21 cellular contexts compared by ENCODE assay signal in the genomic region with DNA sequence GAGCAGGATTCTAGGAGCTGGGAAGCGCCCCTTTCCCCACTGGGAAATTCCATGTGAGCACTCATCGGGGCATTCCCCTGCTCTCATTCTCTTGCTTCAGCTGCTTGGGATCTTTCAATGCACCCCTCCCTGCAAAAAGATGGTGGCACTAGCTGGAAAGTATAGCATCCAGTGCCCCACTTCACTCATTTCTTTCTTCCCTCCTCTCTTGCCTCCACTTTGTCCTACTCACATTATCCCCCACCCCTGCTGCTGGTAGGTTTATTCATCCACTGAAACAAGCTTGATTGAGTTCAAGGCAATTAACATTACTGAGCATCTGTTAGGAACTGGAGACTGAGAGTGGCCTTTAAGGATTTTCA.
A peak's percentile ranks its signal among the peaks of the same experiment; 100 is the strongest.
DNase-seq lines count a peak whose midpoint lies in the region; ATAC-seq and TF ChIP-seq lines count a peak whose summit lies in the region.
"Had no signal": no experiment of that assay in that cellular context is flagged by ENCODE, and none has a peak within 500 bp of the region (broad histone marks: within the 10 kb centered on the region; RNA-seq: fewer than 3 reads in every experiment).

No MANE protein-coding gene starts in this region.

- TF ChIP-seq CTCF in H9 (conservative IDR thresholded peaks at IDR 0.05), result no peak
- TF ChIP-seq CTCF in PC-3 (conservative IDR thresholded peaks at IDR 0.05; ENCODE audit: low read depth, low read length), result no peak
- TF ChIP-seq CTCF in right atrium auricular region (IDR thresholded peaks at IDR 0.05), result no peak

- H3K27ac ChIP-seq in H9 (ENCODE audit: insufficient read length, low read depth, low read length) (peak overlapping the region; percentile 66), PC-3 (ENCODE audit: low read length) (peak overlapping the region; percentile 86), iPS DF 6.9 (ENCODE audit: low read length) (peak overlapping the region; percentile 52), stomach smooth muscle (ENCODE audit: low read length) (peak overlapping the region; percentile 3), right atrium auricular region (no peak overlapping the region)
- H3K27ac ChIP-seq: left ventricle myocardium inferior, neural progenitor cell, RWPE1, tibial artery had no signal

- POLR2A ChIA-PET in PC-3 (lab: Charles Lee; ENCODE audit: unreplicated experiment), result interaction anchor here (0.6 kb wide), 1 partner anchor 137 kb away, joined by 3 read pairs; no protein-coding TSS in a partner anchor

- no peaks in the 10 kb centered on the region for H3K79me2 ChIP-seq in H9 (ENCODE audit: insufficient read depth, low read length)
- no peaks in the 10 kb centered on the region for H3K79me2 ChIP-seq in PC-3 (ENCODE audit: low read length)

- H3K27me3 Mint-ChIP-seq in H9 (ENCODE audit: low read depth), result no peaks in the 10 kb centered on the region
- H3K27me3 Mint-ChIP-seq: activated B cell treated with CpG ODN at 0.5 μM for 24 hours; activated CD4-positive, alpha-beta memory T cell treated with anti-CD3 and anti-CD28 coated beads for 36 hours; progenitor cell of endocrine pancreas; stimulated activated memory B cell treated with anti-CD40 and anti-IgM and Interleukin-4, amounts not matched to agents 10 μg/mL and 1 μg/mL and 100 μg/mL, for 72 hours had no signal

- H3F3A ChIP-seq in PC-3 (ENCODE audit: low read length, unreplicated experiment), result peaks cover 4% of the 10 kb centered on the region

- H2AK5ac ChIP-seq in H9 (ENCODE audit: insufficient read length, low read length), result no peak overlapping the region

- H2BK12ac ChIP-seq in H9 (ENCODE audit: insufficient read length, low read depth, low read length), result no peak overlapping the region

- no peak overlapping the region for H2AFZ ChIP-seq in H9 (ENCODE audit: low read length)
- no peak overlapping the region for H2AFZ ChIP-seq in PC-3 (ENCODE audit: low read length)
- H2AFZ ChIP-seq: neural progenitor cell had no signal

- H3K4me2 ChIP-seq in H9 (ENCODE audit: insufficient read depth, insufficient read length, low read length), result no peak overlapping the region
- H3K4me2 ChIP-seq in PC-3 (ENCODE audit: low read length), result no peak overlapping the region
- H3K4me2 ChIP-seq: neural progenitor cell had no signal

- H3K27me3 ChIP-seq in H9 (ENCODE audit: insufficient read depth, low read length) (no peaks in the 10 kb centered on the region), PC-3 (ENCODE audit: low read length) (no peaks in the 10 kb centered on the region), iPS DF 6.9 (ENCODE audit: control insufficient read depth, insufficient read depth, low read length) (no peaks in the 10 kb centered on the region), stomach smooth muscle (ENCODE audit: control insufficient read depth in 1 of 2, insufficient read depth in 2 of 2, low read length in 2 of 2) (no peaks in the 10 kb centered on the region), right atrium auricular region (no peaks in the 10 kb centered on the region)
- H3K27me3 ChIP-seq: neural progenitor cell, tibial artery had no signal

- H4K8ac ChIP-seq in H9 (replicated peaks; ENCODE audit: insufficient read length, low read depth, low read length), result no peak overlapping the region

- H3K9me3 Mint-ChIP-seq in H9, result no peaks in the 10 kb centered on the region
- H3K9me3 Mint-ChIP-seq: activated B cell treated with CpG ODN at 0.5 μM for 24 hours; activated CD4-positive, alpha-beta memory T cell treated with anti-CD3 and anti-CD28 coated beads for 36 hours; CD8-positive, alpha-beta T cell; immature natural killer cell; neural progenitor cell; stimulated activated memory B cell treated with anti-CD40 and anti-IgM and Interleukin-4, amounts not matched to agents 10 μg/mL and 1 μg/mL and 100 μg/mL, for 72 hours had no signal

- no peaks in the 10 kb centered on the region for H3K79me1 ChIP-seq in H9 (ENCODE audit: insufficient read depth, low read depth, low read length, poor library complexity, severe bottlenecking)

- no peak overlapping the region for H3K4me3 Mint-ChIP-seq in H9
- H3K4me3 Mint-ChIP-seq: activated B cell treated with CpG ODN at 0.5 μM for 24 hours; activated CD4-positive, alpha-beta memory T cell treated with anti-CD3 and anti-CD28 coated beads for 36 hours; CD8-positive, alpha-beta T cell; immature natural killer cell; neural progenitor cell; stimulated activated memory B cell treated with anti-CD40 and anti-IgM and Interleukin-4, amounts not matched to agents 10 μg/mL and 1 μg/mL and 100 μg/mL, for 72 hours had no signal

- H2BK120ac ChIP-seq in H9 (ENCODE audit: low read depth, low read length, poor library complexity, severe bottlenecking), result no peak overlapping the region

- no peak overlapping the region for H2BK15ac ChIP-seq in H9 (ENCODE audit: low read depth, low read length)

- H3K4me1 Mint-ChIP-seq in H9, result peaks cover 0 to 7% of the 10 kb centered on the region in 2 experiments; a peak in 2 of 4 replicates
- H3K4me1 Mint-ChIP-seq: activated B cell treated with CpG ODN at 0.5 μM for 24 hours; stimulated activated memory B cell treated with anti-CD40 and anti-IgM and Interleukin-4, amounts not matched to agents 10 μg/mL and 1 μg/mL and 100 μg/mL, for 72 hours had no signal

- H4K5ac ChIP-seq in H9 (ENCODE audit: insufficient read length, low read depth, low read length), result peak overlapping the region; percentile 2

- H3K36me3 Mint-ChIP-seq in H9 (ENCODE audit: insufficient read depth in 1 of 3, low read depth in 3 of 3), result peaks cover 7 to 25% (median 14%) of the 10 kb centered on the region in 3 experiments; a peak in 6 of 7 replicates
- H3K36me3 Mint-ChIP-seq: neural progenitor cell had no signal

- H3K18ac ChIP-seq in H9 (ENCODE audit: insufficient read length, low read depth, low read length), result no peak overlapping the region

- H2BK20ac ChIP-seq in H9 (ENCODE audit: low read depth, low read length, poor library complexity, severe bottlenecking), result no peak overlapping the region

- H3K4me1 ChIP-seq in H9 (ENCODE audit: insufficient read depth, low read length), result peaks cover 21% of the 10 kb centered on the region
- H3K4me1 ChIP-seq in PC-3 (ENCODE audit: insufficient read depth, low read length), result peaks cover 23% of the 10 kb centered on the region
- peaks cover 14% of the 10 kb centered on the region for H3K4me1 ChIP-seq in iPS DF 6.9 (ENCODE audit: control insufficient read depth, insufficient read depth, low read length)
- peaks cover 7% of the 10 kb centered on the region for H3K4me1 ChIP-seq in stomach smooth muscle (ENCODE audit: control insufficient read depth, insufficient read depth, low read length)
- no peaks in the 10 kb centered on the region for H3K4me1 ChIP-seq in right atrium auricular region
- H3K4me1 ChIP-seq: tibial artery had no signal

- H3K27ac Mint-ChIP-seq in H9, result no peak overlapping the region
- H3K27ac Mint-ChIP-seq: activated B cell treated with CpG ODN at 0.5 μM for 24 hours; activated CD4-positive, alpha-beta memory T cell treated with anti-CD3 and anti-CD28 coated beads for 36 hours; CD8-positive, alpha-beta T cell; immature natural killer cell; neural progenitor cell; progenitor cell of endocrine pancreas; stimulated activated memory B cell treated with anti-CD40 and anti-IgM and Interleukin-4, amounts not matched to agents 10 μg/mL and 1 μg/mL and 100 μg/mL, for 72 hours had no signal

- H3K9ac ChIP-seq in H9 (ENCODE audit: extremely low read depth, insufficient read length, low read length), result no peak overlapping the region
- peak overlapping the region; percentile 40; the same call in 1 of the 2 replicates for H3K9ac ChIP-seq in PC-3 (ENCODE audit: low read length)
- H3K9ac ChIP-seq in stomach smooth muscle (ENCODE audit: low read length in 2 of 2), result no peak overlapping the region
- H3K9ac ChIP-seq: neural progenitor cell had no signal

- BruUV-seq in PC-3 (replicated peaks; lab: Mats Ljungman, UMichigan), result no TSS peak

- no peak overlapping the region for H2BK5ac ChIP-seq in H9 (ENCODE audit: insufficient read length, low read length)

- no peak overlapping the region for H4K91ac ChIP-seq in H9 (ENCODE audit: insufficient read length, low read depth, low read length)

- H3T11ph ChIP-seq in H9 (ENCODE audit: low read length), result no peak overlapping the region

- H3K56ac ChIP-seq in H9 (ENCODE audit: insufficient read length, low read depth, low read length), result no peak overlapping the region

- CTCF ChIA-PET in PC-3 (lab: Charles Lee), result interaction anchor here (2.0 kb wide), 1 partner anchor 147 kb away, joined by 16 read pairs; no protein-coding TSS in a partner anchor

- H3K4me3 ChIP-seq in PC-3 (ENCODE audit: low read length) (no peak overlapping the region), iPS DF 6.9 (ENCODE audit: low read length) (no peak overlapping the region), stomach smooth muscle (ENCODE audit: low read length in 2 of 2) (no peak overlapping the region), right atrium auricular region (no peak overlapping the region)
- H3K4me3 ChIP-seq: left ventricle myocardium inferior, mucosa of descending colon, neural progenitor cell, tibial artery had no signal

- intact Hi-C loops in PC-3 (cut with micrococcal nuclease), result no loop called here

- H3K23me2 ChIP-seq in H9 (ENCODE audit: insufficient read length, low read depth, low read length, poor library complexity, severe bottlenecking), result no peaks in the 10 kb centered on the region

- H3K9me2 ChIP-seq in PC-3 (replicated peaks; ENCODE audit: low read length), result no peaks in the 10 kb centered on the region

- no peak overlapping the region for H3K4ac ChIP-seq in H9 (ENCODE audit: low read depth, low read length)

- DNase-seq in H9, result peak; percentile 37
- DNase-seq in PC-3, result no peak
- DNase-seq in iPS DF 6.9 (ENCODE audit: low read depth, low spot score), result no peak
- DNase-seq in NOMO-1 treated with DMSO at 0.1 percent for 48 hours (lab: John Stamatoyannopoulos, UW; ENCODE audit: unreplicated experiment), result no peak
- no peak for DNase-seq in right atrium auricular region (ENCODE audit: low spot score)
- DNase-seq in DMS79 (lab: John Stamatoyannopoulos, UW), result no peak
- DNase-seq: activated B cell treated with CpG ODN at 0.5 μM for 24 hours; activated effector memory CD4-positive, alpha-beta T cell treated with Interleukin-2 at 50 U/mL for 16 hours; AML-193; CD8-positive, alpha-beta T cell; DMS79 treated with DMSO at 0.1 percent for 48 hours; immature natural killer cell; left ventricle myocardium inferior; mucosa of descending colon; tibial artery had no signal

- no peak overlapping the region for H3K14ac ChIP-seq in H9 (ENCODE audit: insufficient read depth, low read length)

- no peaks in the 10 kb centered on the region for H3K9me3 ChIP-seq in H9 (ENCODE audit: control insufficient read depth, low read depth, low read length)
- no peaks in the 10 kb centered on the region for H3K9me3 ChIP-seq in PC-3 (ENCODE audit: low read length)
- H3K9me3 ChIP-seq in iPS DF 6.9 (ENCODE audit: control insufficient read depth, insufficient read depth, low read length), result no peaks in the 10 kb centered on the region
- H3K9me3 ChIP-seq in stomach smooth muscle (ENCODE audit: control insufficient read depth in 2 of 2, low read length in 2 of 2), result no peaks in the 10 kb centered on the region
- no peaks in the 10 kb centered on the region for H3K9me3 ChIP-seq in right atrium auricular region
- H3K9me3 ChIP-seq: left ventricle myocardium inferior, mucosa of descending colon, tibial artery had no signal

- no peak overlapping the region for H3K23ac ChIP-seq in H9 (ENCODE audit: insufficient read length, low read depth, low read length)

- H3K36me3 ChIP-seq in PC-3 (ENCODE audit: low read depth, low read length) (no peaks in the 10 kb centered on the region), iPS DF 6.9 (ENCODE audit: control insufficient read depth, insufficient read depth, low read length) (peaks cover 3% of the 10 kb centered on the region; the same call in 1 of the 2 replicates), stomach smooth muscle (ENCODE audit: control insufficient read depth in 2 of 2, insufficient read depth in 2 of 2, low read length in 2 of 2) (peaks cover 9 to 12% of the 10 kb centered on the region in 2 donors), right atrium auricular region (peaks cover 8% of the 10 kb centered on the region)
- H3K36me3 ChIP-seq: neural progenitor cell had no signal

- WGBS in H9 (ENCODE audit: extremely low coverage, insufficient read length, low lambda C conversion rate), result no CpG with 5 or more reads among the region's 2 CpGs
- no CpG with 5 or more reads among the region's 2 CpGs for WGBS in iPS DF 6.9 (ENCODE audit: insufficient coverage, insufficient read length)

- no peaks in the 10 kb centered on the region for H4K20me1 ChIP-seq in H9 (ENCODE audit: control insufficient read depth, insufficient read depth, insufficient read length)
- no peaks in the 10 kb centered on the region for H4K20me1 ChIP-seq in PC-3 (ENCODE audit: low read length)

- no peak for ATAC-seq in PC-3
- ATAC-seq: CD8-positive, alpha-beta T cell; stimulated activated memory B cell treated with anti-CD40 and anti-IgM and Interleukin-4, amounts not matched to agents 10 μg/mL and 1 μg/mL and 100 μg/mL, for 72 hours had no signal

Comparison
In these comparisons a context has a peak if more than half of its experiments do, and no peak if none do; other contexts are left out.
1. H3K27ac ChIP-seq: peak in H9 (single experiment), PC-3 (single experiment), iPS DF 6.9 (single experiment) and stomach smooth muscle (single experiment); none in right atrium auricular region (0 of 2).